ENCODE assay signal across 25 cellular contexts in genomic region chr2:58204195-58204959, GRCh38. TPM values are rescaled to one million over a fixed set of nuclear protein-coding genes. Genes with fewer than 3 reads are reported as not detected.
DNase-seq lines count a peak whose midpoint lies in the region; ATAC-seq, FAIRE-seq and TF ChIP-seq lines count a peak whose summit lies in the region.
"Had no signal": no experiment of that assay in that cellular context is flagged by ENCODE, and none has a peak within 500 bp of the region (broad histone marks: within the 10 kb centered on the region; RNA-seq: fewer than 3 reads in every experiment).

No MANE protein-coding gene starts in this region.

- H3K27me3 ChIP-seq in GM12878 (replicated peaks in 1 of 2; ENCODE audit: control insufficient read depth in 2 of 2, insufficient read depth in 2 of 2, low read length in 1 of 2), result no peaks in the 10 kb centered on the region
- H3K27me3 ChIP-seq: BLaER1, foreskin keratinocyte, hepatocyte had no signal

- no peak overlapping the region for H2AFZ ChIP-seq in GM12878 (ENCODE audit: control insufficient read depth, low read depth, low read length)
- H2AFZ ChIP-seq: hepatocyte had no signal

- ATAC-seq in A549 (peak; percentile 34 to 55; a peak in 4 of 6 replicates), GM12878 (peak; percentile 10; the same call in 1 of the 3 replicates), left lobe of liver (peak; percentile 29)
- ATAC-seq: activated T-helper 17 cell treated with anti-CD3 and anti-CD28 coated beads, Interleukin-2, amount 50 U/mL, for 72 hours; foreskin keratinocyte; lower lobe of right lung had no signal

- H3K4me1 Mint-ChIP-seq in HFFc6 (ENCODE audit: low read depth) (peaks cover 11% of the 10 kb centered on the region), osteocyte (ENCODE audit: unreplicated experiment) (peaks cover 10% of the 10 kb centered on the region)
- H3K4me1 Mint-ChIP-seq: activated naive CD8-positive, alpha-beta T cell treated with anti-CD3 and anti-CD28 coated beads for 36 hours; activated T-helper 17 cell treated with anti-CD3 and anti-CD28 coated beads, Interleukin-2, amount 50 U/mL, for 72 hours; brain had no signal

- RAD21 ChIA-PET in GM12878 (lab: Charles Lee; ENCODE audit: unreplicated experiment), result no interaction called here

- H3K27me3 Mint-ChIP-seq in HFFc6 (ENCODE audit: insufficient read depth), result no peaks in the 10 kb centered on the region
- no peaks in the 10 kb centered on the region for H3K27me3 Mint-ChIP-seq in osteocyte (ENCODE audit: unreplicated experiment)
- H3K27me3 Mint-ChIP-seq: activated naive CD8-positive, alpha-beta T cell treated with anti-CD3 and anti-CD28 coated beads for 36 hours; activated T-helper 17 cell treated with anti-CD3 and anti-CD28 coated beads, Interleukin-2, amount 50 U/mL, for 72 hours; brain had no signal

- FAIRE-seq in A549 (lab: Jason Lieb, UNC) (no peak), GM12878 (lab: Jason Lieb, UNC) (no peak)
- FAIRE-seq: TTC549 had no signal

- in situ Hi-C loops in GM12878 (cut with MboI), result no loop called here

- DNase-seq in A549 (ENCODE audit: low read depth in 1 of 2, low spot score in 1 of 2) (no peak), HuH-7.5 (ENCODE audit: low spot score) (peak; percentile 4), GM12878 (ENCODE audit: low read depth, low spot score) (no peak), left lobe of liver (ENCODE audit: low spot score) (no peak), HFFc6 (no peak), osteocyte (ENCODE audit: extremely low spot score, unreplicated experiment) (no peak), dedifferentiated amniotic fluid mesenchymal stem cell (ENCODE audit: extremely low spot score) (no peak), AG08396 (ENCODE audit: low spot score) (no peak)
- DNase-seq: activated naive CD8-positive, alpha-beta T cell treated with anti-CD3 and anti-CD28 coated beads for 36 hours; foreskin keratinocyte; KG1; lower lobe of right lung; NCI-H446 treated with DMSO at 0.1 percent for 48 hours; NK-92 treated with Interleukin-12 subunit alpha and Interleukin-12 subunit beta, amount 100 ng/mL, for 24 hours; nucleus accumbens; retina; RPMI8226; stimulated activated CD8-positive, alpha-beta memory T cell treated with anti-CD3 and anti-CD28 coated beads, Interleukin-4, amount 100 ng/mL, for 48 hours had no signal

- no peaks in the 10 kb centered on the region for H3K9me3 ChIP-seq in A549
- no peaks in the 10 kb centered on the region for H3K9me3 ChIP-seq in GM12878 (replicated peaks; ENCODE audit: control insufficient read depth, insufficient read depth, low read length)
- H3K9me3 ChIP-seq: BLaER1, lower lobe of right lung had no signal

- no peaks in the 10 kb centered on the region for H3K9me3 Mint-ChIP-seq in HFFc6
- H3K9me3 Mint-ChIP-seq in osteocyte (ENCODE audit: unreplicated experiment), result no peaks in the 10 kb centered on the region
- H3K9me3 Mint-ChIP-seq: activated naive CD8-positive, alpha-beta T cell treated with anti-CD3 and anti-CD28 coated beads for 36 hours; activated T-helper 17 cell treated with anti-CD3 and anti-CD28 coated beads, Interleukin-2, amount 50 U/mL, for 72 hours; brain had no signal

- intact Hi-C loops in GM12878 (cut with micrococcal nuclease; ENCODE audit: unreplicated experiment), result no loop called here

- H3K9ac ChIP-seq in GM12878 (ENCODE audit: control insufficient read depth, insufficient read depth, low read length), result no peak overlapping the region
- H3K9ac ChIP-seq: BLaER1 had no signal

- H4K20me1 ChIP-seq in GM12878 (ENCODE audit: control insufficient read depth, insufficient read depth), result no peaks in the 10 kb centered on the region
- H4K20me1 ChIP-seq: BLaER1 had no signal

- H3K4me1 ChIP-seq in A549 (peaks cover 31% of the 10 kb centered on the region), GM12878 (ENCODE audit: control insufficient read depth, insufficient read depth, low read length) (no peaks in the 10 kb centered on the region)
- H3K4me1 ChIP-seq: BLaER1, foreskin keratinocyte, lower lobe of right lung had no signal

- CTCF ChIA-PET in A549 (lab: Yijun Ruan, JAX), result no interaction called here
- CTCF ChIA-PET in GM12878 (lab: Yijun Ruan, JAX), result no interaction called here

- H3K27ac Mint-ChIP-seq in HFFc6, result no peak overlapping the region
- no peak overlapping the region for H3K27ac Mint-ChIP-seq in osteocyte (ENCODE audit: unreplicated experiment)
- H3K27ac Mint-ChIP-seq: activated naive CD8-positive, alpha-beta T cell treated with anti-CD3 and anti-CD28 coated beads for 36 hours; activated T-helper 17 cell treated with anti-CD3 and anti-CD28 coated beads, Interleukin-2, amount 50 U/mL, for 72 hours; brain had no signal

- peaks cover 0 to 7% of the 10 kb centered on the region in 2 experiments; a peak in 2 of 4 replicates for H3K36me3 ChIP-seq in GM12878 (ENCODE audit: control insufficient read depth in 2 of 2, insufficient read depth in 2 of 2, low read length in 1 of 2)
- H3K36me3 ChIP-seq: lower lobe of right lung had no signal

- TF ChIP-seq EP300 in A549 (IDR thresholded peaks at IDR 0.05), result no peak
- TF ChIP-seq EP300 in GM12878 (IDR thresholded peaks at IDR 0.05; ENCODE audit: borderline replicate concordance in 1 of 2, control insufficient read depth in 1 of 2, low read depth in 2 of 2, low read length in 2 of 2), result no peak

- no peak for TF ChIP-seq RAD21 in A549 (conservative IDR thresholded peaks at IDR 0.05 in 1 of 2, IDR thresholded peaks at IDR 0.05 in 1 of 2)
- TF ChIP-seq RAD21 in GM12878 (IDR thresholded peaks at IDR 0.05; ENCODE audit: insufficient read depth, low read depth, low read length), result no peak

- H3K4me3 ChIP-seq in A549 (no peak overlapping the region), GM12878 (no peak overlapping the region)
- H3K4me3 ChIP-seq: BLaER1, coronary artery, hepatocyte, lower lobe of right lung had no signal

- H3K36me3 Mint-ChIP-seq in HFFc6 (ENCODE audit: low read depth) (peaks cover 5% of the 10 kb centered on the region; the same call in 1 of the 2 replicates), osteocyte (ENCODE audit: unreplicated experiment) (peaks cover 4% of the 10 kb centered on the region)

- SMC1A ChIA-PET in GM12878 (lab: Charles Lee; ENCODE audit: uncharacterized antibody, unreplicated experiment), result no interaction called here

- TF ChIP-seq CTCF in A549 (IDR thresholded peaks at IDR 0.05) (no peak), GM12878 (IDR thresholded peaks at IDR 0.05 in 2 of 3, conservative IDR thresholded peaks at IDR 0.05 in 1 of 3; ENCODE audit: control insufficient read depth in 2 of 3, extremely low read depth in 1 of 3, insufficient read depth in 1 of 3, low read depth in 3 of 3, low read length in 3 of 3) (no peak), HFFc6 (IDR thresholded peaks at IDR 0.05) (no peak), osteocyte (IDR thresholded peaks at IDR 0.05) (no peak)

- H3K79me2 ChIP-seq in GM12878 (ENCODE audit: control insufficient read depth, insufficient read depth, low read length), result no peaks in the 10 kb centered on the region
- H3K79me2 ChIP-seq: hepatocyte had no signal

- no peak overlapping the region for H3K4me2 ChIP-seq in A549
- H3K4me2 ChIP-seq in GM12878 (ENCODE audit: control insufficient read depth, insufficient read depth), result no peak overlapping the region
- H3K4me2 ChIP-seq: BLaER1, hepatocyte had no signal

- POLR2A ChIA-PET in A549 (lab: Yijun Ruan, JAX) (no interaction called here), GM12878 (lab: Charles Lee) (no interaction called here)

- 78% methylated on average over 6 of the region's 6 CpGs for WGBS in A549 (ENCODE audit: missing lambda C conversion rate)
- WGBS in GM12878 (ENCODE audit: insufficient coverage, insufficient replicate concordance, low lambda C conversion rate, missing lambda C conversion rate), result 99% methylated on average over 6 of the region's 6 CpGs

- no peak overlapping the region for H3K4me3 Mint-ChIP-seq in HFFc6
- H3K4me3 Mint-ChIP-seq in osteocyte (ENCODE audit: unreplicated experiment), result no peak overlapping the region
- H3K4me3 Mint-ChIP-seq: activated naive CD8-positive, alpha-beta T cell treated with anti-CD3 and anti-CD28 coated beads for 36 hours; activated T-helper 17 cell treated with anti-CD3 and anti-CD28 coated beads, Interleukin-2, amount 50 U/mL, for 72 hours; brain had no signal

- no TSS peak for BruUV-seq in GM12878 (replicated peaks; lab: Mats Ljungman, UMichigan)

- no peak for TF ChIP-seq POLR2A in A549 (IDR thresholded peaks at IDR 0.05; ENCODE audit: low read length)
- TF ChIP-seq POLR2A in GM12878 (IDR thresholded peaks at IDR 0.05; ENCODE audit: low read depth, low read length), result no peak

- H3K27ac ChIP-seq in A549 (no peak overlapping the region), GM12878 (ENCODE audit: control insufficient read depth, insufficient read depth) (no peak overlapping the region)
- H3K27ac ChIP-seq: BLaER1, coronary artery, epithelial cell of prostate, foreskin keratinocyte, hepatocyte, lower lobe of right lung had no signal

TF ChIP-seq in A549, 52 proteins besides CTCF, POLR2A, EP300 and RAD21:
- no peak for TF ChIP-seq RARB (CRISPR knock-in tag; IDR thresholded peaks at IDR 0.05)

RNA-seq across cellular contexts. Expression of gene FANCL, which starts 36.7 kb away (rescaled TPM):
- polyA plus RNA-seq in A549 (2011; rRNA removed) (50.5 and 68.8 TPM in 2 replicates), A549 (2017; fragmentation: RNase III; extraction: RNeasy Plus Mini Kit Qiagen cat#74134 plus additional on column Dnase treatment) (33.8 to 34.4 TPM (median 34.1 TPM) in 3 replicates), GM12878 (2011; rRNA removed) (90.5 and 153 TPM in 2 replicates), GM12878 (2014; fragmentation: Illumina TruSeq; extraction: Trizol) (34.8 and 47.4 TPM in 2 replicates), GM12878 (2014; fragmentation: Nextera tagmentation; extraction: Ambion mirVana) (10 to 100 TPM; 69.1 to 74.9 TPM), GM12878 (2014; rRNA removed) (38.2 and 50.9 TPM in 2 replicates), GM12878 (2016; fragmentation: Nextera tagmentation; extraction: Ambion mirVana) (10 to 100 TPM; 53.8 to 54.1 TPM)
- 23.6 and 24.8 TPM in 2 replicates for polyA plus RNA-seq in A549 (2012; cell fraction: cytosol; rRNA removed)
- 14.1 and 28.7 TPM in 2 replicates for polyA plus RNA-seq in A549 (2012; cell fraction: nucleus; rRNA removed)
- polyA minus RNA-seq in A549 (2011; rRNA and poly(A)+ RNA removed), result 24.0 and 26.7 TPM in 2 replicates
- total RNA-seq in GM12878 (2013; cell fraction: nucleolus; rRNA removed), result 140 and 175 TPM in 2 replicates
- total RNA-seq in GM12878 (2014; rRNA removed) (37.4 and 55.3 TPM in 2 replicates), GM12878 (2014; rRNA removed; fragmentation: Illumina TruSeq; extraction: Trizol) (39.8 and 41.2 TPM in 2 replicates), GM12878 (2021) (30.8 and 31.5 TPM in 2 replicates), left lobe of liver (8.8 TPM), osteocyte (14.6 and 15.3 TPM in 2 replicates)
- polyA plus RNA-seq in GM12878 (2011; ENCODE audit: low read depth), result 11.9 TPM
- polyA plus RNA-seq in GM12878 (2011; cell fraction: cytosol; rRNA removed), result 23.6 and 23.9 TPM in 2 replicates
- 170 and 181 TPM in 2 replicates for polyA plus RNA-seq in GM12878 (2011; cell fraction: nucleus; rRNA removed)
- polyA plus RNA-seq in GM12878 (2012), result 20.5 and 27.9 TPM in 2 replicates
- 36.8 and 67.5 TPM in 2 replicates for polyA minus RNA-seq in GM12878 (2011; rRNA and poly(A)+ RNA removed)
- polyA minus RNA-seq in GM12878 (2011; cell fraction: cytosol; rRNA and poly(A)+ RNA removed), result 23.7 and 25.3 TPM in 2 replicates
- 65.2 and 82.7 TPM in 2 replicates for polyA minus RNA-seq in GM12878 (2011; cell fraction: nucleus; rRNA and poly(A)+ RNA removed)
- total RNA-seq in HFFc6 (2021; fragmentation: NEBNext Ultra II Directional; extraction: Animal tissue kit (Norgen Biotek cat#: 25700)), result 10 to 100 TPM in 1 of 6 experiments, 1 to 10 TPM in 5; 5.5 to 11.6 (median 7.6) TPM
